8 cellular contexts compared by ENCODE assay signal in the genomic region with DNA sequence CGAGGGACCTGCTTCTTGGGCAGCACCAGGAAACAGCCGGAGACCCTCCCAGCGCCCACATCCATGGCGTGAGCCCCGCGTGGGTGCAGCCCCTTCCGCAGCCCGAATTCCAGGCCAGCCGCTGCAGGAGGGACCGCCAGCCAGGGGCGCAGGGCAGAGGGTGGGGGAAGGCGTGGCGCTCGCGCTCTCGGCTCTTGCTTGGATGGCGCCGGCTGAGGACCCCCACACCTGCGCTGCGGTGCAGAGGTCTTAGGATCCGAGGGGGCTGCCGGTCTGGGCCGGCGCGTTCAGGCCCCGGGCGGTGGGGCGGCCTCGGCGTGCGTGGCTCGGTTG. TPM values are rescaled to one million over a fixed set of nuclear protein-coding genes. Genes with fewer than 3 reads are reported as not detected.
DNase-seq lines count a peak whose midpoint lies in the region; ATAC-seq and TF ChIP-seq lines count a peak whose summit lies in the region.

No MANE protein-coding gene starts in this region.

- no peaks in the 10 kb centered on the region for H3K9me3 Mint-ChIP-seq in stimulated activated naive B cell treated with anti-CD40 and anti-IgM and Interleukin-4, amounts not matched to agents 10 μg/mL and 1 μg/mL and 100 μg/mL, for 72 hours

- no peaks in the 10 kb centered on the region for H3K36me3 ChIP-seq in H7 (replicated peaks; ENCODE audit: control insufficient read depth, insufficient read depth, low read length)
- H3K36me3 ChIP-seq in WERI-Rb-1 = no peaks in the 10 kb centered on the region
- H3K36me3 ChIP-seq in iPS-18a (ENCODE audit: control insufficient read depth, low read depth, low read length) = no peaks in the 10 kb centered on the region

- ATAC-seq in stimulated activated naive B cell treated with anti-CD40 and anti-IgM and Interleukin-4, amounts not matched to agents 10 μg/mL and 1 μg/mL and 100 μg/mL, for 72 hours (replicated peaks) = no peak
- ATAC-seq in HG02759 (IDR thresholded peaks at IDR 0.05; ENCODE audit: unreplicated experiment) = no peak

- H3K36me3 Mint-ChIP-seq in stimulated activated naive B cell treated with anti-CD40 and anti-IgM and Interleukin-4, amounts not matched to agents 10 μg/mL and 1 μg/mL and 100 μg/mL, for 72 hours = no peaks in the 10 kb centered on the region

- H3K27ac ChIP-seq in WERI-Rb-1 (peak overlapping the region; percentile 90), iPS-18a (ENCODE audit: low read length) (no peak overlapping the region)

- H3K4me3 ChIP-seq in H7 (ENCODE audit: insufficient read depth, low read depth, low read length) (peak overlapping the region; percentile 60), WERI-Rb-1 (ENCODE audit: low read depth, low read length) (no peak overlapping the region), iPS-18a (ENCODE audit: low read length) (peak overlapping the region; percentile 64)

- H3K4me1 Mint-ChIP-seq in stimulated activated naive B cell treated with anti-CD40 and anti-IgM and Interleukin-4, amounts not matched to agents 10 μg/mL and 1 μg/mL and 100 μg/mL, for 72 hours = peaks cover 25 to 45% of the 10 kb centered on the region in 2 donors

- TF ChIP-seq CTCF in WERI-Rb-1 (IDR thresholded peaks at IDR 0.05; ENCODE audit: low read depth, low read length) = no peak

- H3K9me3 ChIP-seq in WERI-Rb-1 (ENCODE audit: severe bottlenecking) (no peaks in the 10 kb centered on the region), iPS-18a (ENCODE audit: control insufficient read depth, low read depth, low read length) (no peaks in the 10 kb centered on the region)

- peak overlapping the region; percentile 67 for H3K27ac Mint-ChIP-seq in stimulated activated naive B cell treated with anti-CD40 and anti-IgM and Interleukin-4, amounts not matched to agents 10 μg/mL and 1 μg/mL and 100 μg/mL, for 72 hours

- H3K27me3 ChIP-seq in H7 (ENCODE audit: control insufficient read depth, insufficient read depth, low read length) = peaks cover 43% of the 10 kb centered on the region
- no peaks in the 10 kb centered on the region for H3K27me3 ChIP-seq in WERI-Rb-1 (ENCODE audit: insufficient read depth, low read depth, severe bottlenecking)
- peaks cover 58% of the 10 kb centered on the region for H3K27me3 ChIP-seq in iPS-18a (ENCODE audit: control insufficient read depth, insufficient read depth, low read length)

- H3K4me3 Mint-ChIP-seq in stimulated activated naive B cell treated with anti-CD40 and anti-IgM and Interleukin-4, amounts not matched to agents 10 μg/mL and 1 μg/mL and 100 μg/mL, for 72 hours = peak overlapping the region; percentile 68 to 69

- peaks cover 0 to 16% of the 10 kb centered on the region in 2 donors for H3K27me3 Mint-ChIP-seq in stimulated activated naive B cell treated with anti-CD40 and anti-IgM and Interleukin-4, amounts not matched to agents 10 μg/mL and 1 μg/mL and 100 μg/mL, for 72 hours

- peak; percentile 78 for DNase-seq in H7
- no peak for DNase-seq in WERI-Rb-1
- DNase-seq in stimulated activated naive B cell treated with anti-CD40 and anti-IgM and Interleukin-4, amounts not matched to agents 10 μg/mL and 1 μg/mL and 100 μg/mL, for 72 hours = no peak
- no peak for DNase-seq in cortex of kidney (lab: John Stamatoyannopoulos, UW)
- no peak for DNase-seq in glomerular visceral epithelial cell (ENCODE audit: extremely low spot score)
- no peak for DNase-seq in activated naive CD4-positive, alpha-beta T cell treated with Interleukin-2 at 50 U/mL for 16 hours

- H3K9ac ChIP-seq in iPS-18a (ENCODE audit: low read length) = no peak overlapping the region

- peaks cover 8% of the 10 kb centered on the region for H3K4me1 ChIP-seq in iPS-18a (ENCODE audit: control insufficient read depth, low read depth, low read length)

RNA-seq across cellular contexts. Expression of gene ACTG1, which starts 28.8 kb away (rescaled TPM):
- 5,543 and 5,789 TPM in 2 replicates for total RNA-seq in H7 (2014; rRNA removed; shearing (Covaris generic))

RNA-seq across cellular contexts. Expression of gene FSCN2, which starts 44.3 kb away (rescaled TPM):
- total RNA-seq in H7 (2014; rRNA removed; shearing (Covaris generic)) = 0.33 TPM in 1 of 2 replicates, not detected in the other
